Comparison of ENCODE assay signal across 1 cellular context in genomic region chr18:62523255-62523588, GRCh38.
TF ChIP-seq lines count a peak whose summit lies in the region.

No MANE protein-coding gene starts in this region.

TF ChIP-seq in H1, 55 proteins besides CTCF, POLR2A, EP300 and RAD21:
- TF ChIP-seq CBX5 (IDR thresholded peaks at IDR 0.05; ENCODE audit: low read depth, low read length): no peak
- TF ChIP-seq TBP (IDR thresholded peaks at IDR 0.05; ENCODE audit: low read depth, low read length): no peak
- TF ChIP-seq ATF2 (IDR thresholded peaks at IDR 0.05; ENCODE audit: low read length): no peak
- no peak for TF ChIP-seq KDM1A (IDR thresholded peaks at IDR 0.05; ENCODE audit: borderline replicate concordance, low read length)
- TF ChIP-seq FOSL1 (IDR thresholded peaks at IDR 0.05; ENCODE audit: insufficient read depth, low read depth, low read length): no peak
- TF ChIP-seq TAF1 (IDR thresholded peaks at IDR 0.05; ENCODE audit: low read depth, low read length): no peak
- no peak for TF ChIP-seq MAFK (IDR thresholded peaks at IDR 0.05; ENCODE audit: low read depth, low read length)
- no peak for TF ChIP-seq POU5F1 (IDR thresholded peaks at IDR 0.05; ENCODE audit: low read depth, low read length)
- TF ChIP-seq CTBP2 (IDR thresholded peaks at IDR 0.05; ENCODE audit: borderline replicate concordance, insufficient read depth, insufficient read length, low read length): no peak
- no peak for TF ChIP-seq GTF2F1 (IDR thresholded peaks at IDR 0.05; ENCODE audit: borderline replicate concordance, low read depth, low read length)
- no peak for TF ChIP-seq JUND (IDR thresholded peaks at IDR 0.05; ENCODE audit: low read length)
TF ChIP-seq in H1: peak in this region for 0.
